Comparison of ENCODE assay signal across 27 cellular contexts in genomic region chr7:26459794-26460193, GRCh38.
"Had no signal": no experiment of that assay in that cellular context is flagged by ENCODE, and none has a peak within 500 bp of the region (broad histone marks: within the 10 kb centered on the region; RNA-seq: fewer than 3 reads in every experiment).

No MANE protein-coding gene starts in this region.

- ATAC-seq: esophagus mucosa; gastrocnemius medialis; left cardiac atrium; left lung; natural killer cell; stimulated activated naive CD8-positive, alpha-beta T cell treated with anti-CD3 and anti-CD28 coated beads, Interleukin-15, amount 100 ng/mL, for 72 hours had no signal

- FAIRE-seq: small intestine had no signal

- H2AFZ ChIP-seq: parathyroid adenoma had no signal

- H3K27ac ChIP-seq: colonic mucosa, epithelial cell of prostate, gastrocnemius medialis, left lung, neutrophil, parathyroid adenoma, right lobe of liver, thyroid gland had no signal

- DNase-seq: colonic mucosa; effector CD8-positive, alpha-beta T cell; endodermal cell; foreskin fibroblast; gastrocnemius medialis; head of caudate nucleus; left cardiac atrium; left lung; mesendoderm; natural killer cell; right lobe of liver; stimulated activated CD4-positive, alpha-beta T cell treated with anti-CD3 and anti-CD28 coated beads, Interleukin-12 subunit alpha, Interleukin-12 subunit beta, amount 100 ng/mL, for 4 hours; stimulated activated CD4-positive, alpha-beta T cell treated with anti-CD3 and anti-CD28 coated beads, Interleukin-1b, Interleukin-23, amount 100 ng/mL, for 48 hours; stimulated activated CD4-positive, alpha-beta T cell treated with anti-CD3 and anti-CD28 coated beads, Interleukin-4, amount 100 ng/mL, for 1 hour; stimulated activated CD8-positive, alpha-beta memory T cell treated with anti-CD3 and anti-CD28 coated beads, Interleukin-4, amount 100 ng/mL, for 48 hours; stimulated activated naive CD4-positive, alpha-beta T cell; stimulated activated naive CD8-positive, alpha-beta T cell treated with anti-CD3 and anti-CD28 coated beads, Interleukin-15, amount 100 ng/mL, for 72 hours; thyroid gland; trophoblast cell had no signal

- H3K4me3 ChIP-seq: colonic mucosa, gastrocnemius medialis, left lung, right lobe of liver, thyroid gland had no signal

- H3K27me3 Mint-ChIP-seq: progenitor cell of endocrine pancreas had no signal

- H3K36me3 Mint-ChIP-seq: natural killer cell had no signal

- H3K4me1 ChIP-seq: colonic mucosa, gastrocnemius medialis, left lung, parathyroid adenoma, thyroid gland had no signal

- H3K79me2 ChIP-seq: parathyroid adenoma had no signal

- H3K9ac ChIP-seq: parathyroid adenoma had no signal

- H3K4me3 Mint-ChIP-seq: dendritic cell treated with granulocyte-macrophage colony-stimulating factor and Interleukin-4, amounts not matched to agents 40 ng/mL and 50 ng/mL, for 4 days; endodermal cell; natural killer cell; neural crest cell; stimulated activated naive CD8-positive, alpha-beta T cell treated with anti-CD3 and anti-CD28 coated beads, Interleukin-15, amount 100 ng/mL, for 72 hours had no signal

- H3K9me3 ChIP-seq: colonic mucosa, gastrocnemius medialis, left lung, neutrophil, right lobe of liver, thyroid gland had no signal

- H3K27me3 ChIP-seq: colonic mucosa, gastrocnemius medialis, left lung, neutrophil, right lobe of liver, thyroid gland had no signal

- H3K27ac Mint-ChIP-seq: dendritic cell treated with granulocyte-macrophage colony-stimulating factor and Interleukin-4, amounts not matched to agents 40 ng/mL and 50 ng/mL, for 4 days; endodermal cell; natural killer cell; progenitor cell of endocrine pancreas; stimulated activated naive CD8-positive, alpha-beta T cell treated with anti-CD3 and anti-CD28 coated beads, Interleukin-15, amount 100 ng/mL, for 72 hours had no signal

- H3K36me3 ChIP-seq: colonic mucosa, gastrocnemius medialis, left lung, neutrophil, right lobe of liver, thyroid gland had no signal

- H3K4me1 Mint-ChIP-seq: endodermal cell; natural killer cell; stimulated activated naive CD8-positive, alpha-beta T cell treated with anti-CD3 and anti-CD28 coated beads, Interleukin-15, amount 100 ng/mL, for 72 hours had no signal

- H3K9me3 Mint-ChIP-seq: dendritic cell treated with granulocyte-macrophage colony-stimulating factor and Interleukin-4, amounts not matched to agents 40 ng/mL and 50 ng/mL, for 4 days; endodermal cell; natural killer cell; neural crest cell; stimulated activated naive CD8-positive, alpha-beta T cell treated with anti-CD3 and anti-CD28 coated beads, Interleukin-15, amount 100 ng/mL, for 72 hours had no signal
